In genomic region chr1:174584071-174584470, GRCh38 we compare ENCODE assay signal across 20 cellular contexts.
"Had no signal": no experiment of that assay in that cellular context is flagged by ENCODE, and none has a peak within 500 bp of the region (broad histone marks: within the 10 kb centered on the region; RNA-seq: fewer than 3 reads in every experiment).

No MANE protein-coding gene starts in this region.

- H3K36me3 ChIP-seq: MG63 had no signal

- H3K27ac ChIP-seq: KMS-11, RWPE1 had no signal

- H3K4me2 ChIP-seq: KMS-11 had no signal

- H3K9ac ChIP-seq: KMS-11 had no signal

- H3K9me3 ChIP-seq: MG63 had no signal

- H3K4me3 ChIP-seq: MG63 had no signal

- H3K27me3 ChIP-seq: MG63 had no signal

- DNase-seq: IMR-90, Kasumi-1, MG63, NCI-H1092, NCI-H1105 treated with DMSO at 0.1 percent for 48 hours, NCI-H1417 treated with DMSO at 0.1 percent for 48 hours, NCI-H146, NCI-H1694 treated with DMSO at 0.1 percent for 48 hours, NCI-H1930, NCI-H2081, NCI-H2107, NCI-H226, NCI-H446, NCI-H510A, NCI-H524 treated with DMSO at 0.1 percent for 48 hours, NCI-H69, NCI-H774, SHP77 had no signal
